Comparison of ENCODE assay signal across 27 cellular contexts in genomic region chr11:76543006-76543703, GRCh38.
A peak's percentile ranks its signal among the peaks of the same experiment; 100 is the strongest.
DNase-seq lines count a peak whose midpoint lies in the region; ATAC-seq, FAIRE-seq and TF ChIP-seq lines count a peak whose summit lies in the region.
"Had no signal": no experiment of that assay in that cellular context is flagged by ENCODE, and none has a peak within 500 bp of the region (broad histone marks: within the 10 kb centered on the region; RNA-seq: fewer than 3 reads in every experiment).

No MANE protein-coding gene starts in this region.

- H3K9ac ChIP-seq in GM23248, result no peak overlapping the region
- H3K9ac ChIP-seq: parathyroid adenoma had no signal

- H3K27me3 ChIP-seq in GM23248 (replicated peaks; ENCODE audit: insufficient read depth) (no peaks in the 10 kb centered on the region), right cardiac atrium (ENCODE audit: control insufficient read depth, insufficient read depth) (no peaks in the 10 kb centered on the region)
- H3K27me3 ChIP-seq: hepatocyte, Peyer's patch, right lobe of liver had no signal

- no peak overlapping the region for H2AFZ ChIP-seq in GM23248
- H2AFZ ChIP-seq: hepatocyte, parathyroid adenoma had no signal

- H3K4me3 ChIP-seq in GM23248 (no peak overlapping the region), right cardiac atrium (ENCODE audit: low read length) (no peak overlapping the region)
- H3K4me3 ChIP-seq: hepatocyte, mucosa of descending colon, Peyer's patch, right lobe of liver, thoracic aorta had no signal

- H3K79me2 ChIP-seq in GM23248 (ENCODE audit: insufficient read depth), result no peaks in the 10 kb centered on the region
- H3K79me2 ChIP-seq: hepatocyte, parathyroid adenoma had no signal

- H3K4me2 ChIP-seq in GM23248 (ENCODE audit: unreplicated experiment), result no peak overlapping the region
- H3K4me2 ChIP-seq: hepatocyte had no signal

- 84 to 86% methylated on average over 7 of the region's 7 CpGs for WGBS in GM23248 (ENCODE audit: low coverage in 1 of 2, low lambda C conversion rate in 2 of 2, missing lambda C conversion rate in 2 of 2), 2 experiments
- WGBS in right cardiac atrium, result 77% methylated on average over 7 of the region's 7 CpGs

- H3K4me1 ChIP-seq in GM23248 (ENCODE audit: insufficient read depth) (peaks cover 15% of the 10 kb centered on the region), right cardiac atrium (ENCODE audit: control insufficient read depth, insufficient read depth, low read length) (no peaks in the 10 kb centered on the region)
- H3K4me1 ChIP-seq: parathyroid adenoma, Peyer's patch, right lobe of liver had no signal

- H4K20me1 ChIP-seq in GM23248 (ENCODE audit: insufficient read depth), result no peaks in the 10 kb centered on the region

- H3K36me3 ChIP-seq in GM23248 (ENCODE audit: low read depth), result peaks cover 21% of the 10 kb centered on the region

- DNase-seq in GM23248, result peak; percentile 63
- peak; percentile 49 for DNase-seq in LHCN-M2 (ENCODE audit: low read depth)
- no peak for DNase-seq in epithelial cell of prostate (ENCODE audit: low read depth, low spot score)
- DNase-seq in right cardiac atrium, result peak in 1 of 3 donors; percentile 51
- DNase-seq in GM12892 (ENCODE audit: insufficient read length), result no peak
- DNase-seq: activated CD4-positive, alpha-beta T cell treated with anti-CD3 and anti-CD28 coated beads for 48 hours; activated naive CD4-positive, alpha-beta T cell treated with anti-CD3 and anti-CD28 coated beads for 36 hours; Calu3; caudate nucleus; dermis blood vessel endothelial cell; KBM-7; mucosa of descending colon; MV-4-11; NCI-H1694 treated with DMSO at 0.1 percent for 48 hours; NCI-H2171 treated with DMSO at 0.1 percent for 48 hours; NCI-H524; NK-92 treated with Interleukin-12 subunit alpha and Interleukin-12 subunit beta, amount 100 ng/mL, for 24 hours; Peyer's patch; right lobe of liver; stimulated activated naive CD8-positive, alpha-beta T cell treated with anti-CD3 and anti-CD28 coated beads, Interleukin-15, Interleukin-2, amounts not matched to agents 100 U/mL and 50 U/mL, for 24 hours; T-helper 17 cell had no signal

- H3K9me2 ChIP-seq in GM23248 (ENCODE audit: insufficient read depth), result no peaks in the 10 kb centered on the region

- in situ Hi-C loops in GM23248 (cut with MboI), result no loop called here

- no peak for FAIRE-seq in GM12892 (lab: Jason Lieb, UNC)

- no peaks in the 10 kb centered on the region for H3K9me3 ChIP-seq in GM23248 (ENCODE audit: low read depth)
- no peaks in the 10 kb centered on the region for H3K9me3 ChIP-seq in right cardiac atrium (ENCODE audit: control insufficient read depth, low read length)
- H3K9me3 ChIP-seq: mucosa of descending colon, Peyer's patch, right lobe of liver, thoracic aorta had no signal

- ATAC-seq in right cardiac atrium (peak; percentile 42 to 68), GM18873 (IDR thresholded peaks at IDR 0.05; ENCODE audit: low FRiP score, unreplicated experiment) (no peak), HG02642 (IDR thresholded peaks at IDR 0.05; ENCODE audit: poor library complexity, unreplicated experiment) (no peak)
- ATAC-seq: mucosa of descending colon; right lobe of liver; stimulated activated naive CD8-positive, alpha-beta T cell treated with anti-CD3 and anti-CD28 coated beads, Interleukin-15, Interleukin-2, amounts not matched to agents 100 U/mL and 50 U/mL, for 24 hours; T-helper 17 cell had no signal

- H3F3A ChIP-seq in GM23248 (ENCODE audit: insufficient read depth), result peaks cover 12% of the 10 kb centered on the region

- peak overlapping the region; percentile 33 for H3K27ac ChIP-seq in GM23248
- peak overlapping the region; percentile 53 for H3K27ac ChIP-seq in epithelial cell of prostate
- H3K27ac ChIP-seq in right cardiac atrium (ENCODE audit: low read length), result no peak overlapping the region
- H3K27ac ChIP-seq: C4-2B, hepatocyte, parathyroid adenoma, Peyer's patch, right lobe of liver, thoracic aorta had no signal

- TF ChIP-seq POLR2A in GM12892 (IDR thresholded peaks at IDR 0.05; ENCODE audit: low read depth, low read length), result no peak

- intact Hi-C loops in right cardiac atrium (cut with DNase I), result no loop called here

Comparison
In these comparisons a context has a peak if more than half of its experiments do, and no peak if none do; other contexts are left out.
1. DNase-seq: peak in GM23248 (single experiment) and LHCN-M2 (single experiment); none in epithelial cell of prostate (single experiment) and GM12892 (single experiment).
2. ATAC-seq: peak in right cardiac atrium (2 of 2); none in GM18873 (single experiment) and HG02642 (single experiment).